ENCODE assay signal across 8 cellular contexts in the genomic region with DNA sequence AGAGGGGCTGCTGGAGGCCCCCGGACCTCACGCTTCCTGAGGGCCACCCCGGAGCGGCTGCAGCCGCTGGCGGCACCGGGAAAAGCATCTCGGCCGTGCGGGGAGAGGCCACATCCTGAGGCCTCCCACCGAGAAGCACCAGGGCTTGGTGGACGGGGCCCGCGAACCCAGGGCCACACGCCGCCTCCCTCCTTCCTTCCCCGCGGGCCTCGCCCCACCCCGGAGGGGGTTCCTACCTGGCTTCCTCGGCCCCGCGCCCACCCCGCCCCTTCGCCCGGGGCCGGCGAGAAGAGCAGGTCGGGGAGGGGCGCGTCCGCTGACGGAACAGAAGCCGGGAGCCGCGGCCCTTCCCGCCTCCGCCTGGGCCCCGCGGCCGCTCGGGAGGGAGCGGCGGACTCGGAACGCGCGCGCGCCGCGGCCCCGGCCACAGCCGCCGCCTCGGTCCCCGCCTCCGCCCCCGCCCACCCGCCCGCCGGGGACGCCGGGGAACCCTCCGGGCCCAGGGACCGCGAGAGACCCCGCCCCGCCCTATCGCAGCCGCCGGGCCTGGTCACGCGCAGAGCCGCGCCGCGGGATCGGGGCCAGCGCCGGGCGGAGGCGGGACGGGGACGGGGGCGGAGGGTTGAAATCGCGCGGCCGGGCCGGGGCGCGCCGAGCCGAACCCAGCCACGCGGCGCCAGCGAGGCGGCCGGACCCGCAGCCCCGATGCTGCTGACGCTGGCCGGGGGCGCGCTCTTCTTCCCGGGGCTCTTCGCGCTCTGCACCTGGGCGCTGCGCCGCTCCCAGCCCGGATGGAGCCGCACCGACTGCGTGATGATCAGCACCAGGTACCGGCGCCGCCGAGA. TPM values are rescaled to one million over a fixed set of nuclear protein-coding genes. Genes with fewer than 3 reads are reported as not detected.
DNase-seq lines count a peak whose midpoint lies in the region; ATAC-seq and TF ChIP-seq lines count a peak whose summit lies in the region.

Gene TLCD3A (plus strand): TSS at position 654 of the 845 bp plus-strand sequence. CDS start 52 bp downstream, at position 706.

- intact Hi-C loops in right lobe of liver (cut with DNase I), result no loop called here

- 0% methylated on average over 121 of the region's 121 CpGs for WGBS in ectodermal cell, 2 experiments
- no CpG with 5 or more reads among the region's 121 CpGs for WGBS in right lobe of liver (ENCODE audit: insufficient coverage, low coverage, low lambda C conversion rate, missing lambda C conversion rate)

- H3K9me3 ChIP-seq in ectodermal cell (ENCODE audit: control insufficient read depth, low read length), result no peaks in the 10 kb centered on the region
- no peaks in the 10 kb centered on the region for H3K9me3 ChIP-seq in right lobe of liver

- H3K27me3 ChIP-seq in ectodermal cell (ENCODE audit: control insufficient read depth, insufficient read depth, low read length, poor library complexity, severe bottlenecking) (no peaks in the 10 kb centered on the region), right lobe of liver (no peaks in the 10 kb centered on the region)

- peak; percentile 47 for ATAC-seq in GM21529 (IDR thresholded peaks at IDR 0.05; ENCODE audit: unreplicated experiment)
- peak; percentile 87 to 93 (median 88) for ATAC-seq in right lobe of liver
- no peak for ATAC-seq in HG03439 (IDR thresholded peaks at IDR 0.05; ENCODE audit: unreplicated experiment)

- H3K36me3 ChIP-seq in ectodermal cell (ENCODE audit: control insufficient read depth, insufficient read depth, low read length) (peaks cover 10% of the 10 kb centered on the region), right lobe of liver (no peaks in the 10 kb centered on the region)

- peaks cover 8% of the 10 kb centered on the region for H3K4me1 ChIP-seq in ectodermal cell (ENCODE audit: control insufficient read depth, insufficient read depth, low read length)
- no peaks in the 10 kb centered on the region for H3K4me1 ChIP-seq in right lobe of liver

- TF ChIP-seq POLR2A in NB4 (IDR thresholded peaks at IDR 0.05; ENCODE audit: extremely low read depth, insufficient read length) (no peak), right lobe of liver (IDR thresholded peaks at IDR 0.05) (peak; percentile 19)

- peak; percentile 19 for DNase-seq in DMS114 treated with DMSO at 0.1 percent for 48 hours (lab: John Stamatoyannopoulos, UW; ENCODE audit: unreplicated experiment)
- DNase-seq in NB4 (ENCODE audit: low read depth), result peak; percentile 31
- peak; percentile 63 to 66 for DNase-seq in activated CD4-positive, alpha-beta T cell treated with anti-CD3 and anti-CD28 coated beads, Interleukin-2, amount 50 U/mL, for 48 hours
- peak; percentile 72 to 83 (median 79) for DNase-seq in right lobe of liver
- DNase-seq in stimulated activated CD4-positive, alpha-beta T cell treated with anti-CD3 and anti-CD28 coated beads, TNF-alpha, amount 100 ng/mL, for 4 hours (ENCODE audit: low read depth in 3 of 3), result peak in 2 of 3 experiments; percentile 21 to 29

- H3K4me3 ChIP-seq in NB4 (ENCODE audit: low read depth, low read length) (peak within 1 kb of the TSS; percentile 38), ectodermal cell (ENCODE audit: insufficient read depth, low read depth, low read length) (peak within 1 kb of the TSS; percentile 85), right lobe of liver (peak within 1 kb of the TSS; percentile 69 to 81 (median 69))

- TF ChIP-seq CTCF in NB4 (IDR thresholded peaks at IDR 0.05; ENCODE audit: low read depth, low read length), result no peak
- no peak for TF ChIP-seq CTCF in right lobe of liver (IDR thresholded peaks at IDR 0.05)

- H3K27ac ChIP-seq in ectodermal cell (ENCODE audit: insufficient read depth, low read depth, low read length, poor library complexity, severe bottlenecking), result no peak within 1 kb of the TSS
- H3K27ac ChIP-seq in right lobe of liver, result peak within 1 kb of the TSS in 1 of 3 donors; percentile 61

RNA-seq across cellular contexts. Expression of gene TLCD3A, which starts in this region (rescaled TPM):
- polyA plus RNA-seq in ectodermal cell (2013, experiment 1 of 4), result 25.3 TPM
- polyA plus RNA-seq in ectodermal cell (2013, experiment 2 of 4), result 25.9 TPM
- polyA plus RNA-seq in ectodermal cell (2013, experiment 3 of 4), result 21.8 TPM
- 24.9 TPM for polyA plus RNA-seq in ectodermal cell (2013, experiment 4 of 4)
- total RNA-seq in right lobe of liver, result 10 to 100 TPM in 1 of 6 experiments, 1 to 10 TPM in 3, under 1 TPM in 2; 0.59 to 11.5 (median 1.6) TPM

Comparison
In these comparisons a context has a peak if more than half of its experiments do, and no peak if none do; other contexts are left out.
1. DNase-seq: peak in every context shown above with its lines; median percentile 79 in right lobe of liver; 64 in activated CD4-positive, alpha-beta T cell treated with anti-CD3 and anti-CD28 coated beads, Interleukin-2, amount 50 U/mL, for 48 hours; 31 in NB4; 25 in stimulated activated CD4-positive, alpha-beta T cell treated with anti-CD3 and anti-CD28 coated beads, TNF-alpha, amount 100 ng/mL, for 4 hours; 19 in DMS114 treated with DMSO at 0.1 percent for 48 hours.